8 cellular contexts compared by ENCODE assay signal in the genomic region with DNA sequence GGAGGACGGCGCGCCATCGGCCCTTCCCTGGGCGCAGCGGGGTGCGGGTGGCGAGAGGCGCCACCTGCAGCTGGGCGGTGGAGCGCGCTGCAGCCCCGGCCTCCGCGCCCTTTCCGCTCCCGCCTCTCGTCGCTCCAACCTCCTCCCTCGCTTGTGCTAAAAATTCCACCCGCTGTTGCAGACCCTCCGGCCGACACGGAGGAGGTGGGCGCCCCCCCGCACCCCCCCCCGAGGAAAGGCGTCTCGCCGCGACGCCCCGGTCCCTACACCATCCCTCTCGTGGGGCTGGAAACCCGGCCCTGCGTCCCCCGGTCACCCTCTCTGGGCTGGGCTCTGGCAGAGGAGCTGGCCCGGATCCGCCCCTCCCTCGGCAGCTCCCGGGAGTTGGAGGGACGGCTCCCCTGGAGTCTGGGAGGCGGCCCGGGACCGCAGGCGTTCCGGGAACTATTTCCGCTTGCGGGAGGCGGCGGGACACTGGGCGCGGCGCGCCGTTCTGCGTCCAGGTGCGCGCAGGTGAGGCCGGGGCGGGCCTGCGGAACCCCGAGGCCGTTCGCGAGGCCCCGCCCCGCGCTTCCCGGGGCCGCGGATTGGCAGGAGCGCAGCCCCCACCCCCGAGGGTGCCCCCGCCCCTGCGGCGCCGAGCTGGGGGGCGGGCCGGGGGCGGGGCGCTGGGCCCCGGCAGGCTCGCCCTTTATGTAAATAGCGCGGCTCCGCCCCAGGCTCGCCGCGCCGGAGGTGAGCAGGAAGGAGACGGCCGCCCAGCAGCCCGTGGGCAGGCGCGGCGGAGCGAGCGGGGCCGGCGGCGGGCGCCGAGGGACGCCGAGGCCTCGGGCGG. TPM values are rescaled to one million over a fixed set of nuclear protein-coding genes. Genes with fewer than 3 reads are reported as not detected.
A peak's percentile ranks its signal among the peaks of the same experiment; 100 is the strongest.
DNase-seq lines count a peak whose midpoint lies in the region; ATAC-seq, FAIRE-seq and TF ChIP-seq lines count a peak whose summit lies in the region.

A gene with protein sequence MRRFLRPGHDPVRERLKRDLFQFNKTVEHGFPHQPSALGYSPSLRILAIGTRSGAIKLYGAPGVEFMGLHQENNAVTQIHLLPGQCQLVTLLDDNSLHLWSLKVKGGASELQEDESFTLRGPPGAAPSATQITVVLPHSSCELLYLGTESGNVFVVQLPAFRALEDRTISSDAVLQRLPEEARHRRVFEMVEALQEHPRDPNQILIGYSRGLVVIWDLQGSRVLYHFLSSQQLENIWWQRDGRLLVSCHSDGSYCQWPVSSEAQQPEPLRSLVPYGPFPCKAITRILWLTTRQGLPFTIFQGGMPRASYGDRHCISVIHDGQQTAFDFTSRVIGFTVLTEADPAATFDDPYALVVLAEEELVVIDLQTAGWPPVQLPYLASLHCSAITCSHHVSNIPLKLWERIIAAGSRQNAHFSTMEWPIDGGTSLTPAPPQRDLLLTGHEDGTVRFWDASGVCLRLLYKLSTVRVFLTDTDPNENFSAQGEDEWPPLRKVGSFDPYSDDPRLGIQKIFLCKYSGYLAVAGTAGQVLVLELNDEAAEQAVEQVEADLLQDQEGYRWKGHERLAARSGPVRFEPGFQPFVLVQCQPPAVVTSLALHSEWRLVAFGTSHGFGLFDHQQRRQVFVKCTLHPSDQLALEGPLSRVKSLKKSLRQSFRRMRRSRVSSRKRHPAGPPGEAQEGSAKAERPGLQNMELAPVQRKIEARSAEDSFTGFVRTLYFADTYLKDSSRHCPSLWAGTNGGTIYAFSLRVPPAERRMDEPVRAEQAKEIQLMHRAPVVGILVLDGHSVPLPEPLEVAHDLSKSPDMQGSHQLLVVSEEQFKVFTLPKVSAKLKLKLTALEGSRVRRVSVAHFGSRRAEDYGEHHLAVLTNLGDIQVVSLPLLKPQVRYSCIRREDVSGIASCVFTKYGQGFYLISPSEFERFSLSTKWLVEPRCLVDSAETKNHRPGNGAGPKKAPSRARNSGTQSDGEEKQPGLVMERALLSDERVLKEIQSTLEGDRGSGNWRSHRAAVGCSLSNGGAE (plus strand): TSS at position 727 of the 835 bp plus-strand sequence. CDS start 17,730 bp downstream, outside the sequence.

- H3K4me3 Mint-ChIP-seq in activated T-helper 17 cell treated with anti-CD3 and anti-CD28 coated beads, Interleukin-2, amount 50 U/mL, for 72 hours, result peak within 1 kb of the TSS; percentile 77

- H3K9me3 ChIP-seq in thymus (ENCODE audit: control insufficient read depth), result no peaks in the 10 kb centered on the region

- FAIRE-seq in D721Med (lab: Jason Lieb, UNC), result no peak

- H3K4me1 ChIP-seq in KMS-11 (ENCODE audit: low read depth, poor library complexity, severe bottlenecking) (peaks cover 13% of the 10 kb centered on the region), thymus (ENCODE audit: control insufficient read depth, insufficient read depth, low read length) (peaks cover 4% of the 10 kb centered on the region)

- H3K4me1 Mint-ChIP-seq in activated T-helper 17 cell treated with anti-CD3 and anti-CD28 coated beads, Interleukin-2, amount 50 U/mL, for 72 hours, result no peaks in the 10 kb centered on the region

- peaks cover 24% of the 10 kb centered on the region for H3K36me3 Mint-ChIP-seq in activated T-helper 17 cell treated with anti-CD3 and anti-CD28 coated beads, Interleukin-2, amount 50 U/mL, for 72 hours (ENCODE audit: low read depth)

- H3K9me3 Mint-ChIP-seq in activated T-helper 17 cell treated with anti-CD3 and anti-CD28 coated beads, Interleukin-2, amount 50 U/mL, for 72 hours, result no peaks in the 10 kb centered on the region

- peak within 1 kb of the TSS; percentile 30; the same call in 1 of the 2 replicates for H3K9ac ChIP-seq in KMS-11

- H3K27ac Mint-ChIP-seq in activated T-helper 17 cell treated with anti-CD3 and anti-CD28 coated beads, Interleukin-2, amount 50 U/mL, for 72 hours, result no peak within 1 kb of the TSS

- peak; percentile 83 for ATAC-seq in GM21529 (IDR thresholded peaks at IDR 0.05; ENCODE audit: unreplicated experiment)
- peak; percentile 94 for ATAC-seq in activated T-helper 17 cell treated with anti-CD3 and anti-CD28 coated beads, Interleukin-2, amount 50 U/mL, for 72 hours (replicated peaks)
- peak; percentile 92 for ATAC-seq in omental fat pad (ENCODE audit: low FRiP score)

- H3K27ac ChIP-seq in KMS-11, result no peak within 1 kb of the TSS
- H3K27ac ChIP-seq in thymus (ENCODE audit: low read depth), result peak within 1 kb of the TSS; percentile 20

- TF ChIP-seq CTCF in D721Med (IDR thresholded peaks at IDR 0.05; ENCODE audit: insufficient read depth, missing control alignments) (peak; percentile 38), KMS-11 (conservative IDR thresholded peaks at IDR 0.05; ENCODE audit: low read depth, low read length) (peak; percentile 49), foreskin fibroblast (IDR thresholded peaks at IDR 0.05; ENCODE audit: low read depth, low read length) (peak; percentile 22), omental fat pad (IDR thresholded peaks at IDR 0.05) (no peak)

- H3K27me3 ChIP-seq in KMS-11 (ENCODE audit: insufficient read depth, low read depth), result no peaks in the 10 kb centered on the region
- peaks cover 10% of the 10 kb centered on the region for H3K27me3 ChIP-seq in thymus (ENCODE audit: control insufficient read depth, insufficient read depth)

- H3K79me2 ChIP-seq in KMS-11 (ENCODE audit: insufficient read depth, low read depth), result no peaks in the 10 kb centered on the region

- WGBS in thymus, result under 1% methylated on average over 108 of the region's 108 CpGs

- DNase-seq in D721Med (ENCODE audit: insufficient read length, low spot score) (peak; percentile 94), RPMI7951 (ENCODE audit: low read depth) (peak; percentile 45), foreskin fibroblast (peak in 1 of 2 donors; percentile 67), omental fat pad (ENCODE audit: low spot score) (no peak)

- H2AFZ ChIP-seq in KMS-11 (ENCODE audit: low read depth), result peak within 1 kb of the TSS; percentile 95

- no peaks in the 10 kb centered on the region for H3K27me3 Mint-ChIP-seq in activated T-helper 17 cell treated with anti-CD3 and anti-CD28 coated beads, Interleukin-2, amount 50 U/mL, for 72 hours

- no peaks in the 10 kb centered on the region for H4K20me1 ChIP-seq in KMS-11 (ENCODE audit: insufficient read depth)

- H3K4me3 ChIP-seq in KMS-11 (IDR thresholded peaks at IDR 0.05; ENCODE audit: insufficient read depth, low read depth, low read length) (no peak within 1 kb of the TSS), foreskin fibroblast (ENCODE audit: low read depth in 1 of 2, low read length in 2 of 2) (peak within 1 kb of the TSS; percentile 41 to 47), thymus (ENCODE audit: low read length) (peak within 1 kb of the TSS; percentile 59)

- H3K36me3 ChIP-seq in KMS-11 (ENCODE audit: insufficient read depth) (no peaks in the 10 kb centered on the region), thymus (ENCODE audit: control insufficient read depth, insufficient read depth) (peaks cover 16% of the 10 kb centered on the region)

- peak within 1 kb of the TSS; percentile 90 for H3K4me2 ChIP-seq in KMS-11

RNA-seq across cellular contexts. Expression of the gene that starts here (rescaled TPM):
- total RNA-seq in RPMI7951 (2014; rRNA removed; shearing (Covaris generic)), result 0.49 and 1.2 TPM in 2 replicates
- total RNA-seq in activated T-helper 17 cell treated with anti-CD3 and anti-CD28 coated beads, Interleukin-2, amount 50 U/mL, for 72 hours, result 10 to 100 TPM; 16.7 to 24.1 TPM
- total RNA-seq in omental fat pad, result 10 to 100 TPM in 1 of 4 donors, 1 to 10 TPM in 3; 5.4 to 10.4 (median 6.7) TPM
- polyA plus RNA-seq in thymus, result 36.6 TPM

Comparison
In these comparisons a context has a peak if more than half of its experiments do, and no peak if none do; other contexts are left out.
1. CTCF ChIP-seq: peak in D721Med (single experiment), KMS-11 (single experiment) and foreskin fibroblast (single experiment); none in omental fat pad (0 of 3).
2. Peak in every context shown above with its lines, with median percentiles within 50 percentile points of each other: ATAC-seq.